9 cellular contexts compared by ENCODE assay signal in the genomic region with DNA sequence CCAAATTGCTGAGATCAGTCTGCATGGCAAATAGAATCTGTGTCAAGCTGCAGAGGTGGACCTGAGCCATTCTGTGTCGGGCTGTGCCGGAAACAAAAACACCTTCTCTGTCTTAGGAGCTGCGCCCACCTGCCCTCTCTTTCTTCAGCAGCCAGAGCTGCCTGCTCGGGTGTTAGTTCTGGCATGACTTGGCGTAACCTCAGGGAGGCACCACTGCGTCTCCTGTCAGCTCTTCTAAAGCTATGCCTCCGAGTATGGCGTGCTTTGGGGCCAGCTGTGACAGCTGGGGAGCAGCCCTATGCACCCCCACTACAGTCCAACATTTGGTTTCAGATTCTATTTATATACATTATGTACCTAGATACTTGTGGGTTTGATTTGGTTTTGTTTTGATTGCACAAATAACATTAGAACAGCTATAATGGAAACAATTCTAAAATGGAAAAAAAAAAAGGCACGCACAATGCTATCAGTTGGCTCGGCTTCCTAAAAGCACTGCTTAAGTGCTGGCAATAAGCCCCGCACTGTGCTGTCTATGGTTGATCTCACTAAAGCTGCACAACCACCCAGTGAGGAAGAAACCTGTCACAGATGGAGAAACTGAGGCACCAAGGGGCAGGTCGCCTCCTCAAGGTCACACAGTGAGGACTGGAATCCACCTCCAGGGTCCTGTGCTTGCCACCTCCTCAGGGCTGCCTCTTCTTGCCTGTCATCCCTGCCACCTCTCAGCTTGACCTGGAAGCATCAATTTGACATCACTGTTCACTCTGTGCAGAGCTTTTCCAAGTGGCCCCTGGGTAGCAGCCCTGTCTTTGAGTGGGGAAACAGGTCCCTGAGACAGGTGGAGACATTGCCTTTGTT. TPM values are rescaled to one million over a fixed set of nuclear protein-coding genes. Genes with fewer than 3 reads are reported as not detected.
DNase-seq lines count a peak whose midpoint lies in the region; ATAC-seq, FAIRE-seq and TF ChIP-seq lines count a peak whose summit lies in the region.
"Had no signal": no experiment of that assay in that cellular context is flagged by ENCODE, and none has a peak within 500 bp of the region (broad histone marks: within the 10 kb centered on the region; RNA-seq: fewer than 3 reads in every experiment).

No MANE protein-coding gene starts in this region.

- H3K36me3 ChIP-seq in duodenal mucosa (ENCODE audit: control insufficient read depth in 1 of 2, insufficient read depth in 2 of 2, low read length in 2 of 2) (no peaks in the 10 kb centered on the region), pancreas (no peaks in the 10 kb centered on the region)
- H3K36me3 ChIP-seq: right lobe of liver had no signal

- peaks cover 37 to 38% of the 10 kb centered on the region in 2 donors for H3K4me1 ChIP-seq in duodenal mucosa (ENCODE audit: control insufficient read depth in 1 of 2, insufficient read depth in 2 of 2, low read length in 2 of 2)
- H3K4me1 ChIP-seq in pancreas: peaks cover 55 to 64% (median 59%) of the 10 kb centered on the region in 3 donors

- WGBS in pancreas, 2 donors: 18 to 19% methylated on average over 12 of the region's 12 CpGs

- intact Hi-C loops in pancreas (cut with DNase I): no loop called here

- peaks cover 2% of the 10 kb centered on the region for H3K36me3 Mint-ChIP-seq in T-helper 1 cell treated with Interleukin-12 subunit alpha and Interleukin-12 subunit beta and Interleukin-4 antibody, amounts not matched to agents 30 μg/mL and 1 μg/mL, for 36 hours (ENCODE audit: low read depth)

- H3K9ac ChIP-seq in duodenal mucosa (ENCODE audit: low read depth in 1 of 2, low read length in 2 of 2): peak overlapping the region; percentile 26 to 63

- peak overlapping the region; percentile 91 for H3K27ac Mint-ChIP-seq in T-helper 1 cell treated with Interleukin-12 subunit alpha and Interleukin-12 subunit beta and Interleukin-4 antibody, amounts not matched to agents 30 μg/mL and 1 μg/mL, for 36 hours

- ATAC-seq in HG03039 (IDR thresholded peaks at IDR 0.05; ENCODE audit: unreplicated experiment) (peak; percentile 83), pancreas (peak; percentile 27 to 55 (median 32))

- no peak for TF ChIP-seq CTCF in pancreas (IDR thresholded peaks at IDR 0.05)

- peak overlapping the region in 1 of 2 donors; percentile 1 for H3K4me3 ChIP-seq in duodenal mucosa (ENCODE audit: low read depth in 1 of 2, low read length in 2 of 2)
- no peak overlapping the region for H3K4me3 ChIP-seq in pancreas
- H3K4me3 ChIP-seq: right lobe of liver had no signal

- no peaks in the 10 kb centered on the region for H3K27me3 Mint-ChIP-seq in T-helper 1 cell treated with Interleukin-12 subunit alpha and Interleukin-12 subunit beta and Interleukin-4 antibody, amounts not matched to agents 30 μg/mL and 1 μg/mL, for 36 hours (ENCODE audit: low read depth)

- no peaks in the 10 kb centered on the region for H3K9me3 Mint-ChIP-seq in T-helper 1 cell treated with Interleukin-12 subunit alpha and Interleukin-12 subunit beta and Interleukin-4 antibody, amounts not matched to agents 30 μg/mL and 1 μg/mL, for 36 hours

- no peaks in the 10 kb centered on the region for H3K27me3 ChIP-seq in duodenal mucosa (ENCODE audit: control insufficient read depth in 1 of 2, insufficient read depth in 2 of 2, low read length in 2 of 2)
- H3K27me3 ChIP-seq in pancreas: no peaks in the 10 kb centered on the region
- H3K27me3 ChIP-seq: right lobe of liver had no signal

- peak; percentile 69 for DNase-seq in activated T-cell treated with anti-CD3 and anti-CD28 coated beads for 24 hours (ENCODE audit: low read depth)
- DNase-seq in activated T-cell treated with anti-CD3 and anti-CD28 coated beads for 4 hours: no peak
- DNase-seq in pancreas: peak in 3 of 6 donors; percentile 31 to 65 (median 53)
- DNase-seq in NCI-H1930 (lab: John Stamatoyannopoulos, UW): no peak
- DNase-seq in A172 (ENCODE audit: low spot score): no peak
- DNase-seq: right lobe of liver had no signal

- H3K9me3 ChIP-seq in duodenal mucosa (ENCODE audit: control insufficient read depth in 1 of 2, low read length in 2 of 2) (no peaks in the 10 kb centered on the region), pancreas (no peaks in the 10 kb centered on the region)
- H3K9me3 ChIP-seq: right lobe of liver had no signal

- no peak for FAIRE-seq in pancreas (lab: Jason Lieb, UNC)

- H3K27ac ChIP-seq in duodenal mucosa (ENCODE audit: low read depth, low read length) (peak overlapping the region; percentile 11), pancreas (peak overlapping the region; percentile 52 to 96 (median 73))
- H3K27ac ChIP-seq: right lobe of liver had no signal

- peaks cover 44% of the 10 kb centered on the region for H3K4me1 Mint-ChIP-seq in T-helper 1 cell treated with Interleukin-12 subunit alpha and Interleukin-12 subunit beta and Interleukin-4 antibody, amounts not matched to agents 30 μg/mL and 1 μg/mL, for 36 hours (ENCODE audit: low read depth)

- peak overlapping the region; percentile 63 for H3K4me3 Mint-ChIP-seq in T-helper 1 cell treated with Interleukin-12 subunit alpha and Interleukin-12 subunit beta and Interleukin-4 antibody, amounts not matched to agents 30 μg/mL and 1 μg/mL, for 36 hours

RNA-seq across cellular contexts. Expression of a gene that starts 18.7 kb away (rescaled TPM):
- total RNA-seq in pancreas: 100 to 1,000 TPM in 1 of 6 donors, 10 to 100 TPM in 5; 51.3 to 102 (median 94.0) TPM
- 10 to 100 TPM; 36.4 to 47.6 TPM for polyA plus RNA-seq in pancreas
- 26.9 and 32.6 TPM in 2 replicates for total RNA-seq in A172 (2014; rRNA removed; shearing (Covaris generic))

RNA-seq across cellular contexts. Expression of a gene that starts 58.3 kb away (rescaled TPM):
- total RNA-seq in pancreas: under 1 TPM; 0.14 to 0.73 (median 0.34) TPM
- polyA plus RNA-seq in pancreas: under 1 TPM; 0.80 to 0.84 TPM
- not detected in 2 replicates for total RNA-seq in A172 (2014; rRNA removed; shearing (Covaris generic))
